In the genomic region with DNA sequence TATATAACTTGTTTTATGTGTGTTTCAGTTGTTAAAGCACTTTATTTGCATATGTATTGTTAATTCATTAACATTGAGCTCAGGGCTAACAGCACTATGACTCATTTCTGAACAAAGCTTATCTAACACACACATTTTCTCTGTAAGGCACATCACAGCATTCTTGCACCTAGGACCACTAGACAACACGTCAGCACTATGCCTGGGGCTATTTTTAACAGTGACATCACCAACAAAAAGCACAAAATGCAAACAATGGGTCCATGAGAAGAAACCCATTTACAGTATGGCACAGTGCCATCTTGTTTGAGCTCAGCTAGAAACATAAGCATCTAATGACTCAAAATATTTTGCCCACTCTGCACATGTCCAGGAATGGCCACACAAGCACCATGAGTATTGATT, we compare ENCODE assay signal across 9 cellular contexts.
DNase-seq lines count a peak whose midpoint lies in the region; ATAC-seq and TF ChIP-seq lines count a peak whose summit lies in the region.
"Had no signal": no experiment of that assay in that cellular context is flagged by ENCODE, and none has a peak within 500 bp of the region (broad histone marks: within the 10 kb centered on the region; RNA-seq: fewer than 3 reads in every experiment).

No MANE protein-coding gene starts in this region.

- no peaks in the 10 kb centered on the region for H3K4me1 Mint-ChIP-seq in activated CD4-positive, alpha-beta T cell treated with anti-CD3 and anti-CD28 coated beads for 36 hours

- intact Hi-C loops in activated CD4-positive, alpha-beta T cell treated with anti-CD3 and anti-CD28 coated beads for 36 hours (cut with DNase I, micrococcal nuclease): no loop called here

- TF ChIP-seq CTCF in choroid plexus epithelial cell (conservative IDR thresholded peaks at IDR 0.05; ENCODE audit: low read depth, low read length): no peak

- H3K27me3 Mint-ChIP-seq in activated CD4-positive, alpha-beta T cell treated with anti-CD3 and anti-CD28 coated beads for 36 hours: no peaks in the 10 kb centered on the region

- POLR2A ChIA-PET in activated CD4-positive, alpha-beta T cell treated with anti-CD3 and anti-CD28 coated beads for 36 hours (lab: Charles Lee): no interaction called here

- peak; percentile 65 for DNase-seq in choroid plexus epithelial cell (ENCODE audit: low read depth)
- DNase-seq in activated CD4-positive, alpha-beta T cell treated with anti-CD3 and anti-CD28 coated beads for 36 hours: no peak
- no peak for DNase-seq in Kasumi-1 (lab: John Stamatoyannopoulos, UW)
- DNase-seq in NCI-H1048 (lab: John Stamatoyannopoulos, UW): no peak
- no peak for DNase-seq in activated gamma-delta T cell (lab: John Stamatoyannopoulos, UW)
- DNase-seq: activated CD4-positive, alpha-beta T cell treated with anti-CD3 and anti-CD28 coated beads for 1 hour had no signal

- H3K9me3 Mint-ChIP-seq in activated CD4-positive, alpha-beta T cell treated with anti-CD3 and anti-CD28 coated beads for 36 hours (ENCODE audit: low read depth): no peaks in the 10 kb centered on the region

- no peak overlapping the region for H3K4me3 ChIP-seq in choroid plexus epithelial cell (ENCODE audit: low read depth, low read length)

- H3K36me3 Mint-ChIP-seq in activated CD4-positive, alpha-beta T cell treated with anti-CD3 and anti-CD28 coated beads for 36 hours (ENCODE audit: low read depth): no peaks in the 10 kb centered on the region

- no peak overlapping the region for H3K27ac Mint-ChIP-seq in activated CD4-positive, alpha-beta T cell treated with anti-CD3 and anti-CD28 coated beads for 36 hours

- CTCF ChIA-PET in activated CD4-positive, alpha-beta T cell treated with anti-CD3 and anti-CD28 coated beads for 36 hours (lab: Charles Lee): interaction anchor here (0.8 kb wide), 1 partner anchor 108 kb away, joined by 5 read pairs; a partner anchor contains a TSS

- H3K4me3 Mint-ChIP-seq in activated CD4-positive, alpha-beta T cell treated with anti-CD3 and anti-CD28 coated beads for 36 hours: no peak overlapping the region

- peak; percentile 86 for ATAC-seq in GM18502 (IDR thresholded peaks at IDR 0.05; ENCODE audit: poor library complexity, unreplicated experiment)
- ATAC-seq in GM21528 (IDR thresholded peaks at IDR 0.05; ENCODE audit: low FRiP score, unreplicated experiment): peak; percentile 94
- ATAC-seq in HG03457 (IDR thresholded peaks at IDR 0.05; ENCODE audit: unreplicated experiment): peak; percentile 98
- ATAC-seq in activated CD4-positive, alpha-beta T cell treated with anti-CD3 and anti-CD28 coated beads for 36 hours: no peak
